ENCODE assay signal across 8 cellular contexts in genomic region chr3:185659942-185660921, GRCh38.
DNase-seq lines count a peak whose midpoint lies in the region; ATAC-seq and TF ChIP-seq lines count a peak whose summit lies in the region.

No MANE protein-coding gene starts in this region.

- H3K9ac ChIP-seq in MM.1S (ENCODE audit: low read length) (no peak overlapping the region), subcutaneous abdominal adipose tissue (ENCODE audit: low read length in 5 of 5) (peak overlapping the region in 1 of 5 donors; percentile 6)

- H3K4me1 ChIP-seq in MM.1S (ENCODE audit: low read length) (peaks cover 4% of the 10 kb centered on the region; the same call in 1 of the 2 replicates), foreskin keratinocyte (peaks cover 42% of the 10 kb centered on the region), subcutaneous abdominal adipose tissue (ENCODE audit: control insufficient read depth in 5 of 5, insufficient read depth in 5 of 5, low read length in 5 of 5) (peaks cover 15 to 53% (median 44%) of the 10 kb centered on the region in 5 donors)

- no peaks in the 10 kb centered on the region for H3K9me2 ChIP-seq in MM.1S (replicated peaks; ENCODE audit: insufficient read depth, low read length)

- H3K79me2 ChIP-seq in MM.1S (ENCODE audit: low read length), result no peaks in the 10 kb centered on the region

- POLR2A ChIA-PET in RWPE1 (lab: Yijun Ruan, JAX; ENCODE audit: low non-redundant PET), result no interaction called here

- H3K4me2 ChIP-seq in MM.1S (ENCODE audit: low read depth, low read length), result peak overlapping the region; percentile 61

- H3K27me3 ChIP-seq in MM.1S (replicated peaks; ENCODE audit: insufficient read depth, low read length), result no peaks in the 10 kb centered on the region
- H3K27me3 ChIP-seq in foreskin keratinocyte, result no peaks in the 10 kb centered on the region
- no peaks in the 10 kb centered on the region for H3K27me3 ChIP-seq in subcutaneous abdominal adipose tissue (ENCODE audit: control insufficient read depth in 5 of 5, insufficient read depth in 4 of 5, low read length in 5 of 5)

- TF ChIP-seq CTCF in MM.1S (IDR thresholded peaks at IDR 0.05; ENCODE audit: low read length), result peak; percentile 100
- peak; percentile 96 for TF ChIP-seq CTCF in RWPE1 (conservative IDR thresholded peaks at IDR 0.05; ENCODE audit: low read depth)
- TF ChIP-seq CTCF in foreskin keratinocyte (conservative IDR thresholded peaks at IDR 0.05), result peak; percentile 94

- no peaks in the 10 kb centered on the region for H3F3A ChIP-seq in MM.1S (ENCODE audit: insufficient read depth, low read length)

- CTCF ChIA-PET in RWPE1 (lab: Yijun Ruan, JAX), result interaction anchor here (0.5 to 1.8 kb wide), 35 partner anchors 8 to 1570 kb away, joined by 3 to 13 read pairs (median 3); no protein-coding TSS in a partner anchor

- no peaks in the 10 kb centered on the region for H3K36me3 ChIP-seq in MM.1S (replicated peaks; ENCODE audit: insufficient read depth, low read length)
- no peaks in the 10 kb centered on the region for H3K36me3 ChIP-seq in subcutaneous abdominal adipose tissue (ENCODE audit: control insufficient read depth in 5 of 5, insufficient read depth in 5 of 5, low read length in 5 of 5)

- no peaks in the 10 kb centered on the region for H3K9me3 ChIP-seq in MM.1S (replicated peaks; ENCODE audit: insufficient read depth, low read length)
- no peaks in the 10 kb centered on the region for H3K9me3 ChIP-seq in subcutaneous abdominal adipose tissue (ENCODE audit: control insufficient read depth in 5 of 5, low read length in 5 of 5)

- no peaks in the 10 kb centered on the region for H4K20me1 ChIP-seq in MM.1S (ENCODE audit: insufficient read depth, low read length)

- H3K27ac ChIP-seq in MM.1S (ENCODE audit: low read length) (no peak overlapping the region), RWPE1 (peak overlapping the region; percentile 97), foreskin keratinocyte (no peak overlapping the region), subcutaneous abdominal adipose tissue (ENCODE audit: low read depth, low read length) (peak overlapping the region; percentile 14)

- peak overlapping the region; percentile 45 for H2AFZ ChIP-seq in MM.1S (ENCODE audit: low read length)

- peak; percentile 64 for ATAC-seq in GM19351 (IDR thresholded peaks at IDR 0.05; ENCODE audit: unreplicated experiment)
- ATAC-seq in foreskin keratinocyte, result peak; percentile 26

- H3K4me3 ChIP-seq in MM.1S (ENCODE audit: low read length), result peak overlapping the region; percentile 24; the same call in 1 of the 2 replicates
- H3K4me3 ChIP-seq in subcutaneous abdominal adipose tissue (ENCODE audit: low read depth in 1 of 5, low read length in 5 of 5), result peak overlapping the region in 4 of 5 donors; percentile 7 to 48 (median 40)

- DNase-seq in AML-193 (lab: John Stamatoyannopoulos, UW) (peak; percentile 77 to 86), MM.1S (peak; percentile 91), RWPE1 (ENCODE audit: low spot score) (peak; percentile 67), foreskin keratinocyte (peak; percentile 40 to 60), non-pigmented ciliary epithelial cell (ENCODE audit: low read depth) (peak; percentile 47)
- peak; percentile 30 for DNase-seq in activated effector memory CD4-positive, alpha-beta T cell treated with Interleukin-2 at 50 U/mL for 16 hours

Comparison
In these comparisons a context has a peak if more than half of its experiments do, and no peak if none do; other contexts are left out.
1. DNase-seq: peak in every context shown above with its lines; median percentile 91 in MM.1S; 82 in AML-193; 67 in RWPE1; 50 in foreskin keratinocyte; 47 in non-pigmented ciliary epithelial cell; 30 in activated effector memory CD4-positive, alpha-beta T cell treated with Interleukin-2 at 50 U/mL for 16 hours.
2. H3K27ac ChIP-seq: peak in RWPE1 (single experiment) and subcutaneous abdominal adipose tissue (single experiment); none in MM.1S (single experiment) and foreskin keratinocyte (single experiment).
3. Peak in every context shown above with its lines, with median percentiles within 50 percentile points of each other: CTCF ChIP-seq.